ENCODE assay signal across 18 cellular contexts in the genomic region with DNA sequence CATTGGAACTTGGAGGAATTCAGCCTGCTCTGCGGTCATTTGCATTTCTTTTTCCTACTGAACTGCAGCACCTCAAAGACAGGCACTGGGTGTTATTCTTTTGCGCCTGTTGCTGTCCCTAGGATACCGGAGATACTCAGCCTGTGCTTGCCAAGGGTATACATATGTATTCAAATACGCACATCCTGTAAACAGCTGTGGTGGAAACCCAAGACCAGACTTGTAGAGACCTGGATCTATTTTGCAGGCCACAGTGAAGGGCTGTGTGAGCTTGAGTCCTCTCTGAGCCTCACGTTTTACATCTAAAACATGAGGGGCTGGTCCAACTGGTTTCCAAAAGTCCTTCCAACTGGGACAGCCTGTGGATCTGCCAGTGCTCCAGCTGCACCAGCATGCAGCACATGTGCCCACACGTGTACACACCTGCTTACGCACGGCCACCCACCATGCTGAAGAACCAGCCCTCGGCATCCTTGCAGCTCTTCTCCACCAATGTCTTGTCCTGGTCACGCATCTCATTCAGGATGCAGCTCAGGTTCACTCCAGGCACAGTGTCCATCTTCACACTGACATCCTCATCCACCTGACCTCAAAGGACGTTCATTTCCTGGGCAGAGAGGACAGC. TPM values are rescaled to one million over a fixed set of nuclear protein-coding genes. Genes with fewer than 3 reads are reported as not detected.
"Had no signal": no experiment of that assay in that cellular context is flagged by ENCODE, and none has a peak within 500 bp of the region (broad histone marks: within the 10 kb centered on the region; RNA-seq: fewer than 3 reads in every experiment).

No MANE protein-coding gene starts in this region.

RNA-seq across cellular contexts. Expression of a gene that starts 4.4 kb away (rescaled TPM):
- total RNA-seq: cardiac muscle cell; heart right ventricle; liver; lung microvascular endothelial cell; mucosa of gallbladder; naive thymus-derived CD4-positive, alpha-beta T cell; right cardiac atrium had no signal
- polyA plus RNA-seq: naive thymus-derived CD4-positive, alpha-beta T cell had no signal

RNA-seq across cellular contexts. Expression of a gene that starts 16.2 kb away (rescaled TPM):
- total RNA-seq: cardiac muscle cell; fibroblast of lung; liver; lung microvascular endothelial cell; mucosa of gallbladder; naive thymus-derived CD4-positive, alpha-beta T cell; occipital lobe; progenitor cell of endocrine pancreas; right cardiac atrium; urinary bladder had no signal
- polyA plus RNA-seq: liver; naive thymus-derived CD4-positive, alpha-beta T cell had no signal

RNA-seq across cellular contexts. Expression of a gene that starts 42.0 kb away (rescaled TPM):
- total RNA-seq: cardiac muscle cell; fibroblast of lung; heart right ventricle; liver; lung microvascular endothelial cell; naive thymus-derived CD4-positive, alpha-beta T cell; progenitor cell of endocrine pancreas; right cardiac atrium; sigmoid colon; urinary bladder had no signal
- polyA plus RNA-seq: liver; naive thymus-derived CD4-positive, alpha-beta T cell had no signal

RNA-seq across cellular contexts. Expression of a gene that starts 56.9 kb away (rescaled TPM):
- total RNA-seq: cardiac muscle cell; dermis blood vessel endothelial cell; esophagus muscularis mucosa; fibroblast of lung; heart right ventricle; liver; lung microvascular endothelial cell; mucosa of gallbladder; naive thymus-derived CD4-positive, alpha-beta T cell; occipital lobe; pancreas; progenitor cell of endocrine pancreas; renal cortical epithelial cell; right cardiac atrium; sigmoid colon; skeletal muscle tissue; transverse colon; urinary bladder had no signal
- polyA plus RNA-seq: cardiac muscle cell; fibroblast of lung; heart right ventricle; liver; naive thymus-derived CD4-positive, alpha-beta T cell; pancreas; right cardiac atrium; sigmoid colon; urinary bladder had no signal
